1 cellular context compared by ENCODE assay signal in the genomic region with DNA sequence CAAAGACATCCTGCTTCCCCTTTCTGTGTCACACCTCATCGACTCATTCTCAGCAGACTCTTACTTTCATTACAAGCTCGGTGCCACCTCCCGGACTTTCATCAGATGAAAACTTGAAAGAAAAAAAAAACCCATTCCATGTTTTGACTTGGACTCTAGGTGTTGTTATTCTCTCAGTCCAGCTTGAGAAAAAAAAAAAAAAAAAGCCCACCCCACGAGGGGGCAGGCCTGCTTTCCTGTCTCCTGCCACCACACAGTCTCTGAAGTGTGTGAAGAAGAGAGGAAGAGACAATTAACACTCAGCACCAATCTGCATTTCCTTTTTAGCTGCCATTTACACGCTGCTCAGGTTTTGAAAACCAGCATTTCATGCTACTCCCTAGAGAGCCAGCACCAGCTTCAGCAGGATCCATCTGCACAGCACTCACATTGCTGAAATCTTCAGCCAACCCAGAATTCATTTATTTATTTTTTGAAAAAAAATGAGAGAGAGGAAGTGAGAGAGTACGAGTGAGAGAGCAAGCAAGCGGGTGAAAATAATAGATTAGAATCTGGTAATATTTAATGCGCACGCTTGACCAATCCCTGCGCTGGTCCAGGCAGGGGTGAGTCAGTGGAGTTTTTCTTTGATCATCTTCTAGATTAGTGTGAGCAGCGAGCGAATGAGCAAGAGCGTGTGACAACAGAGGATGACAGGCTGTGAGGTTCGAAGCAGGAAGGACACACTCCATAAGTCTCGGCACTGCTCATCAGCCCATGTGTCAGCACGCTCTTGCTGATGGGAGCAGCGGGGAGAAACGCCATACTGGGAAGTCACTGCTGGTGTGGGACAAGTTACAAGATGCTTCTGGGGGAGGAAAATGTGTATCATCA.
TF ChIP-seq lines count a peak whose summit lies in the region.

No MANE protein-coding gene starts in this region.

TF ChIP-seq in HEK293, 187 proteins besides CTCF, POLR2A, EP300 and RAD21 (continued from another document):
- TF ChIP-seq ZNF776 (tag by site-specific recombination; IDR thresholded peaks at IDR 0.05; ENCODE audit: borderline replicate concordance) (no peak), ZNF23 (tag by site-specific recombination; IDR thresholded peaks at IDR 0.05; ENCODE audit: borderline replicate concordance) (no peak), ZNF10 (tag by site-specific recombination; IDR thresholded peaks at IDR 0.05) (no peak), YY2 (tag by site-specific recombination; IDR thresholded peaks at IDR 0.05) (no peak), ZIC2 (tag by site-specific recombination; IDR thresholded peaks at IDR 0.05) (peak; percentile 78; the same call in 1 of the 2 replicates), ZNF2 (tag by site-specific recombination; IDR thresholded peaks at IDR 0.05) (no peak), TCF7L2 (IDR thresholded peaks at IDR 0.05; ENCODE audit: borderline replicate concordance, low read depth, low read length) (peak; percentile 56; the same call in 1 of the 2 replicates), ZNF426 (tag by site-specific recombination; IDR thresholded peaks at IDR 0.05) (no peak), WT1 (tag by site-specific recombination; IDR thresholded peaks at IDR 0.05) (no peak), GFI1B (tag by site-specific recombination; IDR thresholded peaks at IDR 0.05) (no peak), ZBTB17 (tag by site-specific recombination; IDR thresholded peaks at IDR 0.05) (peak; percentile 89), ZNF510 (tag by site-specific recombination; IDR thresholded peaks at IDR 0.05; ENCODE audit: insufficient replicate concordance) (no peak), ZNF626 (tag by site-specific recombination; IDR thresholded peaks at IDR 0.05) (no peak)
- TF ChIP-seq, protein P1, sequence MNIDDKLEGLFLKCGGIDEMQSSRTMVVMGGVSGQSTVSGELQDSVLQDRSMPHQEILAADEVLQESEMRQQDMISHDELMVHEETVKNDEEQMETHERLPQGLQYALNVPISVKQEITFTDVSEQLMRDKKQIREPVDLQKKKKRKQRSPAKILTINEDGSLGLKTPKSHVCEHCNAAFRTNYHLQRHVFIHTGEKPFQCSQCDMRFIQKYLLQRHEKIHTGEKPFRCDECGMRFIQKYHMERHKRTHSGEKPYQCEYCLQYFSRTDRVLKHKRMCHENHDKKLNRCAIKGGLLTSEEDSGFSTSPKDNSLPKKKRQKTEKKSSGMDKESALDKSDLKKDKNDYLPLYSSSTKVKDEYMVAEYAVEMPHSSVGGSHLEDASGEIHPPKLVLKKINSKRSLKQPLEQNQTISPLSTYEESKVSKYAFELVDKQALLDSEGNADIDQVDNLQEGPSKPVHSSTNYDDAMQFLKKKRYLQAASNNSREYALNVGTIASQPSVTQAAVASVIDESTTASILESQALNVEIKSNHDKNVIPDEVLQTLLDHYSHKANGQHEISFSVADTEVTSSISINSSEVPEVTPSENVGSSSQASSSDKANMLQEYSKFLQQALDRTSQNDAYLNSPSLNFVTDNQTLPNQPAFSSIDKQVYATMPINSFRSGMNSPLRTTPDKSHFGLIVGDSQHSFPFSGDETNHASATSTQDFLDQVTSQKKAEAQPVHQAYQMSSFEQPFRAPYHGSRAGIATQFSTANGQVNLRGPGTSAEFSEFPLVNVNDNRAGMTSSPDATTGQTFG (tag by site-specific recombination; IDR thresholded peaks at IDR 0.05; ENCODE audit: borderline replicate concordance): no peak
